ENCODE assay signal across 17 cellular contexts in genomic region chr13:40444241-40444640, GRCh38.
"Had no signal": no experiment of that assay in that cellular context is flagged by ENCODE, and none has a peak within 500 bp of the region (broad histone marks: within the 10 kb centered on the region; RNA-seq: fewer than 3 reads in every experiment).

No MANE protein-coding gene starts in this region.

- DNase-seq: cortex of kidney; dorsolateral prefrontal cortex; effector CD8-positive, alpha-beta T cell; gastrocnemius medialis; heart right ventricle; hypothalamus; kidney glomerular epithelial cell; mucosa of descending colon; natural killer cell; posterior cingulate gyrus; stimulated activated naive CD8-positive, alpha-beta T cell treated with anti-CD3 and anti-CD28 coated beads, Interleukin-15, Interleukin-2, amounts not matched to agents 100 U/mL and 50 U/mL, for 24 hours; upper lobe of right lung had no signal

- H3K27me3 ChIP-seq: dorsolateral prefrontal cortex, esophagus muscularis mucosa, gastrocnemius medialis, heart right ventricle, tibial nerve, upper lobe of right lung, vagina had no signal

- H3K27ac Mint-ChIP-seq: natural killer cell had no signal

- H3K4me3 ChIP-seq: dorsolateral prefrontal cortex, esophagus muscularis mucosa, gastrocnemius medialis, heart right ventricle, mucosa of descending colon, tibial nerve, upper lobe of right lung, vagina had no signal

- H3K36me3 Mint-ChIP-seq: natural killer cell had no signal

- H3K36me3 ChIP-seq: esophagus muscularis mucosa, gastrocnemius medialis, heart right ventricle, tibial nerve, upper lobe of right lung, vagina had no signal

- H3K9me3 ChIP-seq: esophagus muscularis mucosa, gastrocnemius medialis, mucosa of descending colon, upper lobe of right lung, vagina had no signal

- H3K9me3 Mint-ChIP-seq: natural killer cell had no signal

- H3K27ac ChIP-seq: dorsolateral prefrontal cortex, esophagus muscularis mucosa, tibial nerve, upper lobe of right lung, vagina had no signal

- H3K4me3 Mint-ChIP-seq: natural killer cell, neural crest cell had no signal

- ATAC-seq: gastrocnemius medialis; mucosa of descending colon; natural killer cell; sciatic nerve; stimulated activated naive CD8-positive, alpha-beta T cell treated with anti-CD3 and anti-CD28 coated beads, Interleukin-15, Interleukin-2, amounts not matched to agents 100 U/mL and 50 U/mL, for 24 hours; upper lobe of right lung had no signal
